In the genomic region with DNA sequence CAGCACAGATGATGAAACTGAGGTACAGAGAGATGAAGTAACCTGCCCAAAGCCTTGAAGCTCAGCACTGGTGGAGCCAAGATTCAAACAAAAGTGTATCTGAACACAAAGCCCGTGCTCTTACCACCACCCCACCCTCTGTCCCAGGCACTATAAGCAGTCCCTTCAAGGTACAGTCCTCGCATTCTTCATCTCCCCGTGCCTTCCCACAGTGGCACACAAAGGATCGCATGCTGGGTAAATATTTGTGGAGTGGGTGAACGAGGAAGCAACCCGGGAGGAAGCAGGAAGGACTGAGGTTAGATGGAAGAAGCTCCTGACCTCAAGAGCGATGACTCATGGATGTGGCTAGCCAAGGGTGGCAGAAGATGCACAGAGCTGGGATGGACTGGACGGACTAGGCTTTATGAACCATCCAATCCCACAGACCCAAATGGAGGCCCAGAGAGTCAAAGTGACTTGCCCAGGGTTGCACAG, we compare ENCODE assay signal across 8 cellular contexts. TPM values are rescaled to one million over a fixed set of nuclear protein-coding genes. Genes with fewer than 3 reads are reported as not detected.
DNase-seq lines count a peak whose midpoint lies in the region; ATAC-seq lines count a peak whose summit lies in the region.

No MANE protein-coding gene starts in this region.

- POLR2A ChIA-PET in activated CD4-positive, alpha-beta memory T cell treated with anti-CD3 and anti-CD28 coated beads, Interleukin-2, amount 10 ng/mL, durations not matched to agents 7 days and 5 days (lab: Charles Lee), result interaction anchor here (1.7 to 2.4 kb wide), 2 partner anchors 10 to 38 kb away, joined by 6 to 11 read pairs; partner anchors contain the start of gene KDM5C

- CTCF ChIA-PET in activated CD4-positive, alpha-beta memory T cell treated with anti-CD3 and anti-CD28 coated beads, Interleukin-2, amount 10 ng/mL, durations not matched to agents 7 days and 5 days (lab: Charles Lee), result interaction anchor here (1.0 to 1.4 kb wide), 4 partner anchors 11 to 19 kb away, joined by 3 to 4 read pairs (median 3); no protein-coding TSS in a partner anchor

- H3K9me3 Mint-ChIP-seq in activated CD4-positive, alpha-beta memory T cell treated with anti-CD3 and anti-CD28 coated beads, Interleukin-2, amount 10 ng/mL, durations not matched to agents 7 days and 5 days, result no peaks in the 10 kb centered on the region

- peaks cover 3% of the 10 kb centered on the region for H3K27me3 Mint-ChIP-seq in activated CD4-positive, alpha-beta memory T cell treated with anti-CD3 and anti-CD28 coated beads, Interleukin-2, amount 10 ng/mL, durations not matched to agents 7 days and 5 days

- peak overlapping the region; percentile 25 for H3K4me3 Mint-ChIP-seq in activated CD4-positive, alpha-beta memory T cell treated with anti-CD3 and anti-CD28 coated beads, Interleukin-2, amount 10 ng/mL, durations not matched to agents 7 days and 5 days

- H3K36me3 Mint-ChIP-seq in activated CD4-positive, alpha-beta memory T cell treated with anti-CD3 and anti-CD28 coated beads, Interleukin-2, amount 10 ng/mL, durations not matched to agents 7 days and 5 days (ENCODE audit: low read depth), result no peaks in the 10 kb centered on the region

- H3K4me1 Mint-ChIP-seq in activated CD4-positive, alpha-beta memory T cell treated with anti-CD3 and anti-CD28 coated beads, Interleukin-2, amount 10 ng/mL, durations not matched to agents 7 days and 5 days, result peaks cover 40% of the 10 kb centered on the region

- no peak for ATAC-seq in GM18519 (IDR thresholded peaks at IDR 0.05; ENCODE audit: low FRiP score, unreplicated experiment)

- H3K27ac Mint-ChIP-seq in activated CD4-positive, alpha-beta memory T cell treated with anti-CD3 and anti-CD28 coated beads, Interleukin-2, amount 10 ng/mL, durations not matched to agents 7 days and 5 days, result peak overlapping the region; percentile 16

- DNase-seq in CD1c-positive myeloid dendritic cell (ENCODE audit: extremely low spot score) (peak; percentile 60), Kasumi-1 (lab: John Stamatoyannopoulos, UW) (peak; percentile 40 to 41), iris pigment epithelial cell (ENCODE audit: low read depth) (peak; percentile 73), RKO (ENCODE audit: low spot score) (no peak), nucleus accumbens (lab: John Stamatoyannopoulos, UW) (no peak), germinal center (ENCODE audit: low spot score) (no peak)
- peak; percentile 48 for DNase-seq in activated CD4-positive, alpha-beta memory T cell treated with anti-CD3 and anti-CD28 coated beads, Interleukin-2, amount 10 ng/mL, durations not matched to agents 7 days and 5 days

RNA-seq across cellular contexts. Expression of gene IQSEC2, which starts 18.4 kb away (rescaled TPM):
- total RNA-seq in activated CD4-positive, alpha-beta memory T cell treated with anti-CD3 and anti-CD28 coated beads, Interleukin-2, amount 10 ng/mL, durations not matched to agents 7 days and 5 days, result under 1 TPM; 0.20 to 0.48 TPM

RNA-seq across cellular contexts. Expression of gene KDM5C, which starts 37.9 kb away (rescaled TPM):
- total RNA-seq in activated CD4-positive, alpha-beta memory T cell treated with anti-CD3 and anti-CD28 coated beads, Interleukin-2, amount 10 ng/mL, durations not matched to agents 7 days and 5 days, result 10 to 100 TPM; 95.5 to 99.9 TPM

Comparison
In these comparisons a context has a peak if more than half of its experiments do, and no peak if none do; other contexts are left out.
1. DNase-seq: peak in CD1c-positive myeloid dendritic cell (single experiment), Kasumi-1 (2 of 2), activated CD4-positive, alpha-beta memory T cell treated with anti-CD3 and anti-CD28 coated beads, Interleukin-2, amount 10 ng/mL, durations not matched to agents 7 days and 5 days (single experiment) and iris pigment epithelial cell (single experiment); none in RKO (single experiment), nucleus accumbens (0 of 56) and germinal center (single experiment).